Comparison of ENCODE assay signal across 11 cellular contexts in genomic region chr6:26475823-26476729, GRCh38. TPM values are rescaled to one million over a fixed set of nuclear protein-coding genes. Genes with fewer than 3 reads are reported as not detected.
A peak's percentile ranks its signal among the peaks of the same experiment; 100 is the strongest.
DNase-seq lines count a peak whose midpoint lies in the region; ATAC-seq, FAIRE-seq and TF ChIP-seq lines count a peak whose summit lies in the region.
"Had no signal": no experiment of that assay in that cellular context is flagged by ENCODE, and none has a peak within 500 bp of the region (broad histone marks: within the 10 kb centered on the region; RNA-seq: fewer than 3 reads in every experiment).

No MANE protein-coding gene starts in this region.

- H3K36me3 Mint-ChIP-seq in progenitor cell of endocrine pancreas (ENCODE audit: insufficient read depth): peaks cover 9% of the 10 kb centered on the region

- H3K9me3 Mint-ChIP-seq in progenitor cell of endocrine pancreas (ENCODE audit: low read depth): peaks cover 9% of the 10 kb centered on the region

- no peaks in the 10 kb centered on the region for H3K79me2 ChIP-seq in PC-3 (ENCODE audit: low read length)
- H3K79me2 ChIP-seq in H1 (ENCODE audit: control insufficient read depth in 1 of 2, insufficient read depth in 2 of 2, low read length in 2 of 2): no peaks in the 10 kb centered on the region
- H3K79me2 ChIP-seq in MM.1S (ENCODE audit: low read length): no peaks in the 10 kb centered on the region

- no peak overlapping the region for H3K14ac ChIP-seq in H1 (ENCODE audit: insufficient read length)

- TF ChIP-seq RAD21 in H1 (IDR thresholded peaks at IDR 0.05 in 1 of 2, conservative IDR thresholded peaks at IDR 0.05 in 1 of 2; ENCODE audit: low read depth in 2 of 2, low read length in 2 of 2): no peak

- peaks cover 30% of the 10 kb centered on the region for H3K4me1 ChIP-seq in PC-3 (ENCODE audit: insufficient read depth, low read length)
- H3K4me1 ChIP-seq in H1 (replicated peaks in 1 of 4; ENCODE audit: control insufficient read depth in 3 of 4, insufficient read depth in 4 of 4, low read length in 3 of 4): peaks cover 6 to 14% (median 10%) of the 10 kb centered on the region in 4 experiments; a peak in 5 of 7 replicates
- peaks cover 15% of the 10 kb centered on the region for H3K4me1 ChIP-seq in MM.1S (ENCODE audit: low read length)
- peaks cover 0 to 11% of the 10 kb centered on the region in 2 donors for H3K4me1 ChIP-seq in right atrium auricular region

- 63% methylated on average over 7 of the region's 7 CpGs; no CpG with 5 or more reads in 1 of the 2 experiments for WGBS in H1 (ENCODE audit: extremely low coverage in 1 of 2, insufficient coverage in 1 of 2, insufficient read length in 1 of 2, insufficient replicate concordance in 2 of 2, low coverage in 1 of 2, low lambda C conversion rate in 2 of 2, missing lambda C conversion rate in 1 of 2), 2 experiments

- no peak overlapping the region for H4K8ac ChIP-seq in H1 (ENCODE audit: extremely low read depth, insufficient read depth, low read length)

- no peak overlapping the region for H2BK5ac ChIP-seq in H1 (ENCODE audit: low read depth, low read length)

- intact Hi-C loops in PC-3 (cut with micrococcal nuclease): no loop called here

- H3K27ac ChIP-seq in PC-3 (ENCODE audit: low read length): peak overlapping the region; percentile 8; the same call in 1 of the 2 replicates
- H3K27ac ChIP-seq in H1 (ENCODE audit: low read depth, low read length): no peak overlapping the region
- H3K27ac ChIP-seq in MM.1S (ENCODE audit: low read length): no peak overlapping the region
- H3K27ac ChIP-seq in right atrium auricular region: no peak overlapping the region

- H3K23me2 ChIP-seq in H1 (ENCODE audit: low read depth, low read length): no peaks in the 10 kb centered on the region

- no peak overlapping the region for H2BK15ac ChIP-seq in H1 (ENCODE audit: low read length)

- H4K5ac ChIP-seq in H1 (ENCODE audit: insufficient read length, low read depth, low read length): no peak overlapping the region

- no peak overlapping the region for H2BK20ac ChIP-seq in H1 (ENCODE audit: low read length)

- H2BK120ac ChIP-seq in H1 (replicated peaks; ENCODE audit: low read depth, low read length): no peak overlapping the region

- peak overlapping the region; percentile 48 for H3K4me2 ChIP-seq in PC-3 (ENCODE audit: low read length)
- H3K4me2 ChIP-seq in H1 (ENCODE audit: insufficient read depth in 1 of 2, low read depth in 2 of 2, low read length in 2 of 2): peak overlapping the region; percentile 21 to 63; a peak in 3 of 4 replicates
- H3K4me2 ChIP-seq in MM.1S (ENCODE audit: low read depth, low read length): no peak overlapping the region

- H3K4me3 Mint-ChIP-seq in progenitor cell of endocrine pancreas (ENCODE audit: low read depth): no peak overlapping the region

- H2AK5ac ChIP-seq in H1 (ENCODE audit: low read depth, low read length): no peak overlapping the region

- peaks cover 23% of the 10 kb centered on the region for H3K4me1 Mint-ChIP-seq in progenitor cell of endocrine pancreas (ENCODE audit: low read depth)

- H3K23ac ChIP-seq in H1 (ENCODE audit: insufficient read length): no peak overlapping the region

- H3K9me2 ChIP-seq in PC-3 (replicated peaks; ENCODE audit: low read length) (no peaks in the 10 kb centered on the region), MM.1S (replicated peaks; ENCODE audit: insufficient read depth, low read length) (no peaks in the 10 kb centered on the region)

- peak overlapping the region; percentile 77 for H3K27ac Mint-ChIP-seq in progenitor cell of endocrine pancreas

- H3K27me3 ChIP-seq in PC-3 (ENCODE audit: low read length) (no peaks in the 10 kb centered on the region), H1 (replicated peaks in 1 of 4; ENCODE audit: control insufficient read depth in 3 of 4, extremely low read depth in 1 of 4, insufficient read depth in 3 of 4, low read length in 3 of 4) (no peaks in the 10 kb centered on the region), MM.1S (replicated peaks; ENCODE audit: insufficient read depth, low read length) (no peaks in the 10 kb centered on the region), right atrium auricular region (no peaks in the 10 kb centered on the region)

- H3K9ac ChIP-seq in PC-3 (ENCODE audit: low read length): no peak overlapping the region
- H3K9ac ChIP-seq in H1 (replicated peaks in 1 of 4; ENCODE audit: extremely low read depth in 1 of 4, low read depth in 3 of 4, low read length in 3 of 4): no peak overlapping the region
- no peak overlapping the region for H3K9ac ChIP-seq in MM.1S (ENCODE audit: low read length)

- H3K36me3 ChIP-seq in PC-3 (ENCODE audit: low read depth, low read length) (no peaks in the 10 kb centered on the region), H1 (ENCODE audit: control insufficient read depth in 2 of 4, insufficient read depth in 4 of 4, low read length in 3 of 4) (no peaks in the 10 kb centered on the region), MM.1S (replicated peaks; ENCODE audit: insufficient read depth, low read length) (no peaks in the 10 kb centered on the region), right atrium auricular region (no peaks in the 10 kb centered on the region)

- H4K91ac ChIP-seq in H1 (replicated peaks; ENCODE audit: insufficient read length, low read length): no peak overlapping the region

- no TSS peak for BruUV-seq in PC-3 (replicated peaks; lab: Mats Ljungman, UMichigan)

- H2BK12ac ChIP-seq in H1 (ENCODE audit: low read depth, low read length): no peak overlapping the region

- no peaks in the 10 kb centered on the region for H4K20me1 ChIP-seq in PC-3 (ENCODE audit: low read length)
- H4K20me1 ChIP-seq in H1 (replicated peaks in 1 of 2; ENCODE audit: control insufficient read depth in 1 of 2, insufficient read depth in 2 of 2, low read length in 2 of 2): no peaks in the 10 kb centered on the region
- no peaks in the 10 kb centered on the region for H4K20me1 ChIP-seq in MM.1S (ENCODE audit: insufficient read depth, low read length)

- no peaks in the 10 kb centered on the region for H3K27me3 Mint-ChIP-seq in progenitor cell of endocrine pancreas

- peak; percentile 30 for DNase-seq in ELF-1 (ENCODE audit: low read depth, low spot score)
- DNase-seq in PC-3: peak; percentile 59
- no peak for DNase-seq in H1 (ENCODE audit: low read depth in 1 of 2, low spot score in 2 of 2)
- DNase-seq in progenitor cell of endocrine pancreas (ENCODE audit: low spot score, unreplicated experiment): no peak
- no peak for DNase-seq in MM.1S
- DNase-seq in UCSD-AML1 (lab: John Stamatoyannopoulos, UW; ENCODE audit: unreplicated experiment): no peak
- DNase-seq in right atrium auricular region (ENCODE audit: low spot score): no peak
- DNase-seq: activated gamma-delta T cell, NCI-H2081 treated with DMSO at 0.1 percent for 48 hours, SW 1271 had no signal

- TF ChIP-seq CTCF in PC-3 (conservative IDR thresholded peaks at IDR 0.05; ENCODE audit: low read depth, low read length): no peak
- TF ChIP-seq CTCF in H1 (IDR thresholded peaks at IDR 0.05; ENCODE audit: control extremely low read depth in 1 of 3, insufficient read depth in 1 of 3, low read depth in 1 of 3, low read length in 3 of 3): no peak
- no peak for TF ChIP-seq CTCF in progenitor cell of endocrine pancreas (IDR thresholded peaks at IDR 0.05; ENCODE audit: unreplicated experiment)
- TF ChIP-seq CTCF in MM.1S (IDR thresholded peaks at IDR 0.05; ENCODE audit: low read length): no peak
- TF ChIP-seq CTCF in right atrium auricular region (IDR thresholded peaks at IDR 0.05): no peak

- H3K9me3 ChIP-seq in PC-3 (ENCODE audit: low read length): no peaks in the 10 kb centered on the region
- peaks cover 0 to 3% of the 10 kb centered on the region in 2 experiments; a peak in 2 of 4 replicates for H3K9me3 ChIP-seq in H1 (ENCODE audit: insufficient read depth in 2 of 2, low read depth in 1 of 2, low read length in 1 of 2)
- H3K9me3 ChIP-seq in MM.1S (replicated peaks; ENCODE audit: insufficient read depth, low read length): no peaks in the 10 kb centered on the region
- no peaks in the 10 kb centered on the region for H3K9me3 ChIP-seq in right atrium auricular region

- H2AFZ ChIP-seq in PC-3 (ENCODE audit: low read length) (peak overlapping the region; percentile 6; the same call in 1 of the 2 replicates), H1 (ENCODE audit: low read length) (peak overlapping the region; percentile 70; the same call in 1 of the 2 replicates), MM.1S (ENCODE audit: low read length) (no peak overlapping the region)

- TF ChIP-seq POLR2A in H1 (IDR thresholded peaks at IDR 0.05; ENCODE audit: control extremely low read depth in 1 of 2, low read depth in 2 of 2, low read length in 2 of 2): no peak

- H3F3A ChIP-seq in PC-3 (ENCODE audit: low read length, unreplicated experiment) (no peaks in the 10 kb centered on the region), MM.1S (ENCODE audit: insufficient read depth, low read length) (peaks cover 15% of the 10 kb centered on the region)

- peak; percentile 23 for ATAC-seq in PC-3
- no peak for ATAC-seq in HG02970 (IDR thresholded peaks at IDR 0.05; ENCODE audit: low FRiP score, unreplicated experiment)

- TF ChIP-seq EP300 in H1 (IDR thresholded peaks at IDR 0.05; ENCODE audit: borderline replicate concordance in 1 of 2, low read depth in 2 of 2, low read length in 2 of 2): no peak

- H3K79me1 ChIP-seq in H1 (ENCODE audit: low read depth, low read length): no peaks in the 10 kb centered on the region

- CTCF ChIA-PET in PC-3 (lab: Charles Lee) (no interaction called here), H1 (lab: Charles Lee; ENCODE audit: partially characterized antibody) (interaction anchor here (0.8 to 1.8 kb wide), 6 partner anchors 11 to 55 kb away, joined by 3 to 7 read pairs (median 4); no protein-coding TSS in a partner anchor)

- POLR2A ChIA-PET in PC-3 (lab: Charles Lee; ENCODE audit: unreplicated experiment): interaction anchor here (0.6 kb wide), 1 partner anchor 1144 kb away, joined by 3 read pairs; no protein-coding TSS in a partner anchor
- POLR2A ChIA-PET in H1 (lab: Charles Lee; ENCODE audit: partially characterized antibody): interaction anchor here (0.9 to 1.8 kb wide), 3 partner anchors 11 to 65 kb away, joined by 4 to 5 read pairs (median 4); no protein-coding TSS in a partner anchor

- no peak overlapping the region for H3K56ac ChIP-seq in H1 (replicated peaks; ENCODE audit: insufficient read length, low read depth, low read length)

- 0 out of 2 replicates have a peak overlapping the region, but pooled peaks have one; percentile 13 for H3K18ac ChIP-seq in H1 (ENCODE audit: extremely low read depth, low read length)

- H3K4me3 ChIP-seq in PC-3 (ENCODE audit: low read length) (peak overlapping the region; percentile 10; the same call in 1 of the 2 replicates), H1 (ENCODE audit: extremely low read depth in 1 of 4, insufficient read depth in 2 of 4, low read depth in 3 of 4, low read length in 4 of 4) (no peak overlapping the region), MM.1S (ENCODE audit: low read length) (no peak overlapping the region), right atrium auricular region (no peak overlapping the region)

- no peak overlapping the region for H3K4ac ChIP-seq in H1 (replicated peaks; ENCODE audit: insufficient read length, low read depth, low read length)

- no peak for FAIRE-seq in H1 (lab: Jason Lieb, UNC)

RNA-seq across cellular contexts. Expression of gene BTN2A1, which starts 18.3 kb away (rescaled TPM):
- total RNA-seq in PC-3 (2014; rRNA removed) (13.1 and 14.6 TPM in 2 replicates), progenitor cell of endocrine pancreas (24.7 and 26.4 TPM in 2 replicates), right atrium auricular region (10 to 100 TPM in 1 of 2 donors, 1 to 10 TPM in 1; 7.6 to 13.9 TPM)
- 10.6 and 11.0 TPM in 2 replicates for total RNA-seq in H1 (2021; fragmentation: NEBNext Ultra II Directional; extraction: Animal tissue kit (Norgen Biotek cat#: 25700))
- polyA plus RNA-seq in H1 (2011; rRNA removed): 8.7 and 8.9 TPM in 2 replicates
- 11.6 TPM for polyA plus RNA-seq in H1 (2011; cell fraction: cytosol; rRNA removed)
- polyA plus RNA-seq in H1 (2011; cell fraction: nucleus; rRNA removed): 16.1 TPM
- polyA plus RNA-seq in H1 (2012, experiment 1 of 2): 11.0 to 13.9 TPM (median 11.8 TPM) in 4 replicates
- polyA plus RNA-seq in H1 (2012, experiment 2 of 2): 3.7 TPM
- 9.1 TPM for polyA plus RNA-seq in H1 (2013, experiment 1 of 2)
- polyA plus RNA-seq in H1 (2013, experiment 2 of 2): 9.8 TPM
- polyA minus RNA-seq in H1 (2011; rRNA and poly(A)+ RNA removed): 12.9 and 13.4 TPM in 2 replicates
- 4.9 TPM for polyA minus RNA-seq in H1 (2011; cell fraction: cytosol; rRNA and poly(A)+ RNA removed)
- polyA minus RNA-seq in H1 (2011; cell fraction: nucleus; rRNA and poly(A)+ RNA removed): 12.0 TPM

RNA-seq across cellular contexts. Expression of gene BTN1A1, which starts 24.0 kb away (rescaled TPM):
- total RNA-seq in PC-3 (2014; rRNA removed): not detected in 2 replicates
- 0.28 and 0.55 TPM in 2 replicates for total RNA-seq in H1 (2021; fragmentation: NEBNext Ultra II Directional; extraction: Animal tissue kit (Norgen Biotek cat#: 25700))
- polyA plus RNA-seq in H1 (2011; rRNA removed): 0.22 and 0.35 TPM in 2 replicates
- 0.30 TPM for polyA plus RNA-seq in H1 (2011; cell fraction: cytosol; rRNA removed)
- 0.21 TPM for polyA plus RNA-seq in H1 (2011; cell fraction: nucleus; rRNA removed)
- 0.23 to 0.55 TPM (median 0.37 TPM) in 4 replicates for polyA plus RNA-seq in H1 (2012, experiment 1 of 2)
- polyA plus RNA-seq in H1 (2012, experiment 2 of 2): 0.26 TPM
- polyA plus RNA-seq in H1 (2013, experiment 1 of 2): 0.51 TPM
- 0.63 TPM for polyA plus RNA-seq in H1 (2013, experiment 2 of 2)
- 0.10 and 0.32 TPM in 2 replicates for polyA minus RNA-seq in H1 (2011; rRNA and poly(A)+ RNA removed)
- polyA minus RNA-seq in H1 (2011; cell fraction: cytosol; rRNA and poly(A)+ RNA removed): not detected
- polyA minus RNA-seq in H1 (2011; cell fraction: nucleus; rRNA and poly(A)+ RNA removed): 0.30 TPM
- 1.5 and 1.6 TPM in 2 replicates for total RNA-seq in progenitor cell of endocrine pancreas
- total RNA-seq in right atrium auricular region: not detected

RNA-seq across cellular contexts. Expression of gene BTN3A3, which starts 35.8 kb away (rescaled TPM):
- total RNA-seq in PC-3 (2014; rRNA removed): 5.0 and 10.1 TPM in 2 replicates
- total RNA-seq in H1 (2021; fragmentation: NEBNext Ultra II Directional; extraction: Animal tissue kit (Norgen Biotek cat#: 25700)): 2.0 and 3.4 TPM in 2 replicates
- polyA plus RNA-seq in H1 (2011; rRNA removed): 2.6 and 2.9 TPM in 2 replicates
- 3.5 TPM for polyA plus RNA-seq in H1 (2011; cell fraction: cytosol; rRNA removed)
- polyA plus RNA-seq in H1 (2011; cell fraction: nucleus; rRNA removed): 11.3 TPM
- 1.8 to 3.1 TPM (median 2.6 TPM) in 4 replicates for polyA plus RNA-seq in H1 (2012, experiment 1 of 2)
- polyA plus RNA-seq in H1 (2012, experiment 2 of 2): 0.12 TPM
- 2.2 TPM for polyA plus RNA-seq in H1 (2013, experiment 1 of 2)
- 1.5 TPM for polyA plus RNA-seq in H1 (2013, experiment 2 of 2)
- 6.9 and 7.9 TPM in 2 replicates for polyA minus RNA-seq in H1 (2011; rRNA and poly(A)+ RNA removed)
- polyA minus RNA-seq in H1 (2011; cell fraction: cytosol; rRNA and poly(A)+ RNA removed): 1.5 TPM
- 10.3 TPM for polyA minus RNA-seq in H1 (2011; cell fraction: nucleus; rRNA and poly(A)+ RNA removed)
- 2.4 and 3.1 TPM in 2 replicates for total RNA-seq in progenitor cell of endocrine pancreas
- 1 to 10 TPM; 5.6 to 8.7 TPM for total RNA-seq in right atrium auricular region

Comparison
In these comparisons a context has a peak if more than half of its experiments do, and no peak if none do; other contexts are left out.
1. DNase-seq: peak in ELF-1 (single experiment) and PC-3 (single experiment); none in H1 (0 of 2), progenitor cell of endocrine pancreas (single experiment), MM.1S (single experiment), UCSD-AML1 (single experiment) and right atrium auricular region (single experiment).